ENCODE assay signal across 8 cellular contexts in genomic region chr11:124402326-124402922, GRCh38. TPM values are rescaled to one million over a fixed set of nuclear protein-coding genes. Genes with fewer than 3 reads are reported as not detected.
DNase-seq lines count a peak whose midpoint lies in the region; ATAC-seq, FAIRE-seq and TF ChIP-seq lines count a peak whose summit lies in the region.

No MANE protein-coding gene starts in this region.

- CTCF ChIA-PET in A549 (lab: Yijun Ruan, JAX), result interaction anchor here (0.7 to 1.9 kb wide), 15 partner anchors 9 to 464 kb away, joined by 3 to 19 read pairs (median 4); partner anchors contain the start of gene TBRG1
- CTCF ChIA-PET in activated CD4-positive, alpha-beta T cell treated with anti-CD3 and anti-CD28 coated beads for 36 hours (lab: Charles Lee), result interaction anchor here (0.6 to 5.4 kb wide), 13 partner anchors 9 to 213 kb away, joined by 3 to 36 read pairs (median 4); no protein-coding TSS in a partner anchor

- no peak overlapping the region for H3K27ac ChIP-seq in A549
- H3K27ac ChIP-seq in esophagus muscularis mucosa (replicated peaks in 1 of 4), result no peak overlapping the region

- POLR2A ChIA-PET in A549 (lab: Yijun Ruan, JAX), result no interaction called here
- POLR2A ChIA-PET in activated CD4-positive, alpha-beta T cell treated with anti-CD3 and anti-CD28 coated beads for 36 hours (lab: Charles Lee), result no interaction called here

- no peak overlapping the region for H3K4me3 ChIP-seq in A549
- H3K4me3 ChIP-seq in LNCaP clone FGC (ENCODE audit: low read depth, low read length), result no peak overlapping the region
- no peak overlapping the region for H3K4me3 ChIP-seq in esophagus muscularis mucosa

- in situ Hi-C loops in G401 (cut with HindIII; ENCODE audit: low sequenced_read_pairs), result no loop called here

- ATAC-seq in A549, result peak; percentile 85 to 95
- peak; percentile 93 for ATAC-seq in activated CD4-positive, alpha-beta T cell treated with anti-CD3 and anti-CD28 coated beads for 36 hours
- peak; percentile 65 to 72 for ATAC-seq in natural killer cell treated with Interleukin-12 subunit alpha and Interleukin-12 subunit beta and Interleukin-15 and Interleukin-18, amount 100 ng/mL, for 72 hours

- 19% methylated on average over 8 of the region's 8 CpGs for WGBS in A549 (ENCODE audit: missing lambda C conversion rate)
- WGBS in esophagus muscularis mucosa, result 52% methylated on average over 8 of the region's 8 CpGs

- peak; percentile 63 for TF ChIP-seq CTCF in A549 (IDR thresholded peaks at IDR 0.05)
- peak; percentile 84 for TF ChIP-seq CTCF in LNCaP clone FGC (IDR thresholded peaks at IDR 0.05; ENCODE audit: control insufficient read depth, extremely low read depth, insufficient read depth)
- TF ChIP-seq CTCF in esophagus muscularis mucosa (IDR thresholded peaks at IDR 0.05), result peak; percentile 26 to 54 (median 39)

- FAIRE-seq in A549 (lab: Jason Lieb, UNC), result no peak

- no peak overlapping the region for H3K4me2 ChIP-seq in A549

- H3K36me3 Mint-ChIP-seq in activated CD4-positive, alpha-beta T cell treated with anti-CD3 and anti-CD28 coated beads for 36 hours (ENCODE audit: low read depth), result no peaks in the 10 kb centered on the region
- no peaks in the 10 kb centered on the region for H3K36me3 Mint-ChIP-seq in natural killer cell treated with Interleukin-12 subunit alpha and Interleukin-12 subunit beta and Interleukin-15 and Interleukin-18, amount 100 ng/mL, for 72 hours

- intact Hi-C loops in activated CD4-positive, alpha-beta T cell treated with anti-CD3 and anti-CD28 coated beads for 36 hours (cut with DNase I, micrococcal nuclease), result loop anchor here (1.0 to 5.0 kb wide), 3 partner anchors 184 to 330 kb away; no protein-coding TSS in a partner anchor
- intact Hi-C loops in esophagus muscularis mucosa (cut with DNase I), result no loop called here

- TF ChIP-seq POLR2A in A549 (IDR thresholded peaks at IDR 0.05; ENCODE audit: low read length), result no peak
- TF ChIP-seq POLR2A in esophagus muscularis mucosa (IDR thresholded peaks at IDR 0.05; ENCODE audit: low read depth), result no peak

- no peaks in the 10 kb centered on the region for H3K9me3 Mint-ChIP-seq in activated CD4-positive, alpha-beta T cell treated with anti-CD3 and anti-CD28 coated beads for 36 hours (ENCODE audit: low read depth)
- H3K9me3 Mint-ChIP-seq in natural killer cell treated with Interleukin-12 subunit alpha and Interleukin-12 subunit beta and Interleukin-15 and Interleukin-18, amount 100 ng/mL, for 72 hours, result no peaks in the 10 kb centered on the region

- peak; percentile 18 to 70 for DNase-seq in A549 (ENCODE audit: low read depth in 1 of 2, low spot score in 1 of 2)
- DNase-seq in G401 (ENCODE audit: low spot score), result peak; percentile 15
- DNase-seq in HCEC 1CT, result peak; percentile 84
- peak; percentile 48 for DNase-seq in LNCaP clone FGC (ENCODE audit: low read depth)
- peak; percentile 82 for DNase-seq in activated CD4-positive, alpha-beta T cell treated with anti-CD3 and anti-CD28 coated beads for 36 hours
- DNase-seq in esophagus muscularis mucosa (ENCODE audit: extremely low spot score), result peak; percentile 86
- DNase-seq in natural killer cell treated with Interleukin-12 subunit alpha and Interleukin-12 subunit beta and Interleukin-15 and Interleukin-18, amount 100 ng/mL, for 72 hours (ENCODE audit: low spot score), result peak; percentile 65
- DNase-seq in ureter (ENCODE audit: low spot score), result peak; percentile 49

- TF ChIP-seq RAD21 in A549 (conservative IDR thresholded peaks at IDR 0.05 in 1 of 2, IDR thresholded peaks at IDR 0.05 in 1 of 2), result peak; percentile 48 to 62; a peak in 4 of 5 replicates

- no peaks in the 10 kb centered on the region for H3K36me3 ChIP-seq in esophagus muscularis mucosa

- H3K4me1 ChIP-seq in A549, result no peaks in the 10 kb centered on the region
- no peaks in the 10 kb centered on the region for H3K4me1 ChIP-seq in esophagus muscularis mucosa

- H3K9me3 ChIP-seq in A549 (no peaks in the 10 kb centered on the region), esophagus muscularis mucosa (no peaks in the 10 kb centered on the region)

- H3K4me3 Mint-ChIP-seq in activated CD4-positive, alpha-beta T cell treated with anti-CD3 and anti-CD28 coated beads for 36 hours, result no peak overlapping the region
- H3K4me3 Mint-ChIP-seq in natural killer cell treated with Interleukin-12 subunit alpha and Interleukin-12 subunit beta and Interleukin-15 and Interleukin-18, amount 100 ng/mL, for 72 hours, result no peak overlapping the region

- H3K27me3 Mint-ChIP-seq in activated CD4-positive, alpha-beta T cell treated with anti-CD3 and anti-CD28 coated beads for 36 hours, result peaks cover 4% of the 10 kb centered on the region
- H3K27me3 Mint-ChIP-seq in natural killer cell treated with Interleukin-12 subunit alpha and Interleukin-12 subunit beta and Interleukin-15 and Interleukin-18, amount 100 ng/mL, for 72 hours, result peaks cover 2 to 15% of the 10 kb centered on the region in 2 donors

- no peak for TF ChIP-seq EP300 in A549 (IDR thresholded peaks at IDR 0.05)
- TF ChIP-seq EP300 in esophagus muscularis mucosa (IDR thresholded peaks at IDR 0.05), result no peak

- peaks cover 2% of the 10 kb centered on the region for H3K4me1 Mint-ChIP-seq in activated CD4-positive, alpha-beta T cell treated with anti-CD3 and anti-CD28 coated beads for 36 hours
- peaks cover 0 to 4% of the 10 kb centered on the region in 2 donors for H3K4me1 Mint-ChIP-seq in natural killer cell treated with Interleukin-12 subunit alpha and Interleukin-12 subunit beta and Interleukin-15 and Interleukin-18, amount 100 ng/mL, for 72 hours (ENCODE audit: low read depth in 2 of 2)

- H3K27me3 ChIP-seq in esophagus muscularis mucosa, result no peaks in the 10 kb centered on the region

- no peak overlapping the region for H3K27ac Mint-ChIP-seq in activated CD4-positive, alpha-beta T cell treated with anti-CD3 and anti-CD28 coated beads for 36 hours
- H3K27ac Mint-ChIP-seq in natural killer cell treated with Interleukin-12 subunit alpha and Interleukin-12 subunit beta and Interleukin-15 and Interleukin-18, amount 100 ng/mL, for 72 hours, result no peak overlapping the region

TF ChIP-seq in A549, 52 proteins besides CTCF, POLR2A, EP300 and RAD21 (continues in another document):
- TF ChIP-seq HES2 (IDR thresholded peaks at IDR 0.05), result no peak
- no peak for TF ChIP-seq FOSL2 (IDR thresholded peaks at IDR 0.05)
- peak; percentile 61 for TF ChIP-seq FOSL2 (CRISPR knock-in tag; IDR thresholded peaks at IDR 0.05)
- no peak for TF ChIP-seq MYC (IDR thresholded peaks at IDR 0.05; ENCODE audit: borderline replicate concordance, low read length)
- TF ChIP-seq NR3C1 (IDR thresholded peaks at IDR 0.05), result no peak

RNA-seq across cellular contexts. Expression of gene OR8B3, which starts 3.6 kb away (rescaled TPM):
- polyA plus RNA-seq in A549 (2011; rRNA removed) (not detected in 2 replicates), A549 (2017; fragmentation: RNase III; extraction: RNeasy Plus Mini Kit Qiagen cat#74134 plus additional on column Dnase treatment) (not detected in 3 replicates)
- polyA plus RNA-seq in A549 (2012; cell fraction: cytosol; rRNA removed), result not detected in 2 replicates
- polyA plus RNA-seq in A549 (2012; cell fraction: nucleus; rRNA removed), result not detected in 2 replicates
- not detected in 2 replicates for polyA minus RNA-seq in A549 (2011; rRNA and poly(A)+ RNA removed)
- not detected in 2 replicates for total RNA-seq in G401 (2014; rRNA removed; shearing (Covaris generic))
- not detected for total RNA-seq in activated CD4-positive, alpha-beta T cell treated with anti-CD3 and anti-CD28 coated beads for 36 hours
- total RNA-seq in esophagus muscularis mucosa (not detected), ureter (not detected)
- total RNA-seq in natural killer cell treated with Interleukin-12 subunit alpha and Interleukin-12 subunit beta and Interleukin-15 and Interleukin-18, amount 100 ng/mL, for 72 hours, result not detected

RNA-seq across cellular contexts. Expression of gene OR8B2, which starts 18.1 kb away (rescaled TPM):
- polyA plus RNA-seq in A549 (2011; rRNA removed) (not detected in 2 replicates), A549 (2017; fragmentation: RNase III; extraction: RNeasy Plus Mini Kit Qiagen cat#74134 plus additional on column Dnase treatment) (not detected in 3 replicates)
- polyA plus RNA-seq in A549 (2012; cell fraction: cytosol; rRNA removed), result not detected in 2 replicates
- polyA plus RNA-seq in A549 (2012; cell fraction: nucleus; rRNA removed), result not detected in 2 replicates
- polyA minus RNA-seq in A549 (2011; rRNA and poly(A)+ RNA removed), result not detected in 2 replicates
- total RNA-seq in G401 (2014; rRNA removed; shearing (Covaris generic)), result not detected in 2 replicates
- not detected for total RNA-seq in activated CD4-positive, alpha-beta T cell treated with anti-CD3 and anti-CD28 coated beads for 36 hours
- total RNA-seq in esophagus muscularis mucosa (not detected), ureter (not detected)
- not detected for total RNA-seq in natural killer cell treated with Interleukin-12 subunit alpha and Interleukin-12 subunit beta and Interleukin-15 and Interleukin-18, amount 100 ng/mL, for 72 hours

RNA-seq across cellular contexts. Expression of gene OR8B4, which starts 22.2 kb away (rescaled TPM):
- polyA plus RNA-seq in A549 (2011; rRNA removed) (not detected in 2 replicates), A549 (2017; fragmentation: RNase III; extraction: RNeasy Plus Mini Kit Qiagen cat#74134 plus additional on column Dnase treatment) (not detected in 3 replicates)
- not detected in 2 replicates for polyA plus RNA-seq in A549 (2012; cell fraction: cytosol; rRNA removed)
- not detected in 2 replicates for polyA plus RNA-seq in A549 (2012; cell fraction: nucleus; rRNA removed)
- not detected in 2 replicates for polyA minus RNA-seq in A549 (2011; rRNA and poly(A)+ RNA removed)
- total RNA-seq in G401 (2014; rRNA removed; shearing (Covaris generic)), result not detected in 2 replicates
- not detected for total RNA-seq in activated CD4-positive, alpha-beta T cell treated with anti-CD3 and anti-CD28 coated beads for 36 hours
- total RNA-seq in esophagus muscularis mucosa (not detected), ureter (not detected)
- not detected for total RNA-seq in natural killer cell treated with Interleukin-12 subunit alpha and Interleukin-12 subunit beta and Interleukin-15 and Interleukin-18, amount 100 ng/mL, for 72 hours

RNA-seq across cellular contexts. Expression of gene OR8B8, which starts 43.1 kb away (rescaled TPM):
- polyA plus RNA-seq in A549 (2011; rRNA removed) (not detected in 2 replicates), A549 (2017; fragmentation: RNase III; extraction: RNeasy Plus Mini Kit Qiagen cat#74134 plus additional on column Dnase treatment) (not detected in 3 replicates)
- polyA plus RNA-seq in A549 (2012; cell fraction: cytosol; rRNA removed), result not detected in 2 replicates
- not detected in 2 replicates for polyA plus RNA-seq in A549 (2012; cell fraction: nucleus; rRNA removed)
- polyA minus RNA-seq in A549 (2011; rRNA and poly(A)+ RNA removed), result not detected in 2 replicates
- total RNA-seq in G401 (2014; rRNA removed; shearing (Covaris generic)), result not detected in 2 replicates
- total RNA-seq in activated CD4-positive, alpha-beta T cell treated with anti-CD3 and anti-CD28 coated beads for 36 hours, result not detected
- total RNA-seq in esophagus muscularis mucosa (not detected), ureter (not detected)
- not detected for total RNA-seq in natural killer cell treated with Interleukin-12 subunit alpha and Interleukin-12 subunit beta and Interleukin-15 and Interleukin-18, amount 100 ng/mL, for 72 hours

Comparison
In these comparisons a context has a peak if more than half of its experiments do, and no peak if none do; other contexts are left out.
1. DNase-seq: peak in every context shown above with its lines; median percentile 86 in esophagus muscularis mucosa; 84 in HCEC 1CT; 82 in activated CD4-positive, alpha-beta T cell treated with anti-CD3 and anti-CD28 coated beads for 36 hours; 65 in natural killer cell treated with Interleukin-12 subunit alpha and Interleukin-12 subunit beta and Interleukin-15 and Interleukin-18, amount 100 ng/mL, for 72 hours; 49 in ureter; 48 in LNCaP clone FGC; 44 in A549; 15 in G401.